ENCODE assay signal across 2 cellular contexts in the genomic region with DNA sequence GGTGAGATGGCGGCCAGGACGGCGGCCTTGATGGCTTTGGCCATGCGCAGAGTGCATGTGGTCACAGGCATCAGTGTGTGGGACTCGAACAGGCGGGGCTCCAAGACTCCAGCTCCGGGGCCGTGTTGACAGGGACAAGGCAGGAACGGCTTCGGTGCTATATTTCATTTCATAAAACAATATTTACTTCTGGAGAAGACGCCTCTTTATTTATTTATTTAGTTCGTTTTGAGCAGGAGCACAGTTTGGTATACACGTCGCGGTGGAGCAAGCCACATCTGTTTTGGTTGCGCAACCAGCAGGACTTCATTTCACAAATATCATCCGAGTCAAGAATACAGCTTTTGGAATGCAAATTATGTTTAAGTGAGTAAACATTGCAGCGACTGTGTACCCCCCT.
TF ChIP-seq lines count a peak whose summit lies in the region.

No MANE protein-coding gene starts in this region.

TF ChIP-seq in A549, 52 proteins besides CTCF, POLR2A, EP300 and RAD21:
- peak; percentile 70 to 84; a peak in 3 of 4 replicates for TF ChIP-seq CEBPB (IDR thresholded peaks at IDR 0.05)
- no peak for TF ChIP-seq JUNB (IDR thresholded peaks at IDR 0.05)

TF ChIP-seq in IMR-90, 13 proteins besides CTCF, POLR2A, EP300 and RAD21 (continued from another document):
- TF ChIP-seq CEBPB (IDR thresholded peaks at IDR 0.05; ENCODE audit: low read depth, low read length), result peak; percentile 86
